Comparison of ENCODE assay signal across 1 cellular context in genomic region chr10:103595933-103596726, GRCh38.
TF ChIP-seq lines count a peak whose summit lies in the region.

No MANE protein-coding gene starts in this region.

TF ChIP-seq in HepG2, 621 proteins besides CTCF, POLR2A, EP300 and RAD21 (continued from another document):
- no peak for TF ChIP-seq FOXC1 (CRISPR knock-in tag; IDR thresholded peaks at IDR 0.05; ENCODE audit: borderline replicate concordance)
